ENCODE assay signal across 1 cellular context in genomic region chr11:123741159-123741951, GRCh38.
TF ChIP-seq lines count a peak whose summit lies in the region.

Gene ZNF202, minus strand, starts transcription at chr11:123741660. Its CDS starts 10,772 bp downstream, at chr11:123730888.

TF ChIP-seq in K562, 482 proteins besides CTCF, POLR2A, EP300 and RAD21 (continued from another document and continues in another):
- TF ChIP-seq BHLHE40 (IDR thresholded peaks at IDR 0.05; ENCODE audit: low read length) (0 out of 2 replicates have a peak, but pooled peaks have one; percentile 11), ZNF830 (CRISPR knock-in tag; IDR thresholded peaks at IDR 0.05) (no peak), IRF9 (tag; IDR thresholded peaks at IDR 0.05) (no peak), TFE3 (CRISPR knock-in tag; IDR thresholded peaks at IDR 0.05) (0 out of 2 replicates have a peak, but pooled peaks have one; percentile 3), ZNF280A (IDR thresholded peaks at IDR 0.05; ENCODE audit: low read depth, partially characterized antibody) (no peak), ZC3H4 (CRISPR knock-in tag; IDR thresholded peaks at IDR 0.05; ENCODE audit: borderline replicate concordance) (no peak), MXD1 (CRISPR knock-in tag; IDR thresholded peaks at IDR 0.05; ENCODE audit: borderline replicate concordance, poor library complexity, severe bottlenecking) (peak; percentile 93), BRF1 (IDR thresholded peaks at IDR 0.05; ENCODE audit: borderline replicate concordance, extremely low read depth, insufficient read length) (no peak), PHB2 (IDR thresholded peaks at IDR 0.05; ENCODE audit: low read depth) (no peak), FOXK2 (conservative IDR thresholded peaks at IDR 0.05 in 1 of 2, IDR thresholded peaks at IDR 0.05 in 1 of 2; ENCODE audit: low read depth in 2 of 2) (no peak; a peak in 2 of 4 replicates), KAT7 (CRISPR knock-in tag; IDR thresholded peaks at IDR 0.05; ENCODE audit: borderline replicate concordance) (peak; percentile 54; the same call in 1 of the 2 replicates), SNIP1 (IDR thresholded peaks at IDR 0.05; ENCODE audit: low read depth) (peak; percentile 82), MAX (CRISPR knock-in tag; IDR thresholded peaks at IDR 0.05) (peak; percentile 91), HMGN3 (IDR thresholded peaks at IDR 0.05; ENCODE audit: borderline replicate concordance, extremely low read depth, insufficient read length, low read depth, low read length) (peak; percentile 59), ZFP91 (CRISPR knock-in tag; IDR thresholded peaks at IDR 0.05) (no peak), NR2C1 (IDR thresholded peaks at IDR 0.05) (peak; percentile 93), NR2C1 (tag; IDR thresholded peaks at IDR 0.05) (peak; percentile 96), HDAC2 (IDR thresholded peaks at IDR 0.05) (peak; percentile 81), RBBP5 (IDR thresholded peaks at IDR 0.05; ENCODE audit: borderline replicate concordance, insufficient read depth, low read length, poor library complexity, severe bottlenecking) (peak; percentile 63), FIP1L1 (IDR thresholded peaks at IDR 0.05; ENCODE audit: low read depth, low read length, poor library complexity, severe bottlenecking) (peak; percentile 44), ESRRA (IDR thresholded peaks at IDR 0.05; ENCODE audit: borderline replicate concordance, low read depth) (peak; percentile 39; the same call in 1 of the 2 replicates), MGA (IDR thresholded peaks at IDR 0.05) (peak; percentile 66), ZNF551 (CRISPR knock-in tag; IDR thresholded peaks at IDR 0.05) (no peak), ZNF280B (CRISPR knock-in tag; IDR thresholded peaks at IDR 0.05) (no peak), ZBTB11 (CRISPR knock-in tag; IDR thresholded peaks at IDR 0.05) (peak in 2 of 3 experiments; percentile 72 to 95; a peak in 4 of 6 replicates)
